ENCODE assay signal across 15 cellular contexts in the genomic region with DNA sequence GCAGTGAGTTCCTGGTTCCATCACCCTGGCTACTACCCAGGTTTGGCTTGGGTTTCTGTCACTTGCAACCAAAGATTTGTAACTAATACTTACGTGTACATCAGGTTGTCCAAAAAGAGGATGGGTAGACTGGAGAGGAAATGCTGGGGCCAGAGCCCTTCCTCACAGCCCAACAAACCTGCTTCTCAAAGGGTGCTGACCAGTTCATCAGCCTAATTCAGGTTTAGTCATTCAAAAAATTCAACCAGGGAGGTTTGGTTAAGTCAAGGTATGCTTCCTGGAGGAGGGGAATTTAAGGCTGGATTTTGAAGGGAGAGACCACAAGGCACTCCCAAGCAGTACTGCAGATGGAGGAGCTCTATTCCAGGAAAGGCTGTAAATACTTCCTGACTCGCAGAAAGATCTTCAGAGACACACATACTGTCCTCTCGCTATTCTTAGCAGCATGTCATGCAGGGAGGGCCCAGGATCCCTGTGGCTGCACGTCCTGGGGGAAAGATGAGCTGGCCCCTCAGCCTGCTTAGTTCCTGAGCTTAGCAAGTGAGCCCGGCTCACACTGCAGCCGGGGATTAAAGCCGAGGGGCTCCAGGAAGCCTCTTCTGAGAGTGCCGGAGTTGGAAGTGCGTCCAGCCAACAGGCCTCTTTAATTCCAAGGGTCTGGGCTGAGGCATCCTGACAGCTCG. TPM values are rescaled to one million over a fixed set of nuclear protein-coding genes. Genes with fewer than 3 reads are reported as not detected.
A peak's percentile ranks its signal among the peaks of the same experiment; 100 is the strongest.
DNase-seq lines count a peak whose midpoint lies in the region; ATAC-seq and TF ChIP-seq lines count a peak whose summit lies in the region.
"Had no signal": no experiment of that assay in that cellular context is flagged by ENCODE, and none has a peak within 500 bp of the region (broad histone marks: within the 10 kb centered on the region; RNA-seq: fewer than 3 reads in every experiment).

No MANE protein-coding gene starts in this region.

- intact Hi-C loops in CD4-positive, alpha-beta memory T cell (cut with micrococcal nuclease): no loop called here

- no peak overlapping the region for H3K4me2 ChIP-seq in SK-N-SH

- H3K9me3 ChIP-seq in SK-N-SH (peaks cover 10% of the 10 kb centered on the region; the same call in 1 of the 2 replicates), WERI-Rb-1 (ENCODE audit: severe bottlenecking) (peaks cover 6% of the 10 kb centered on the region), skeletal muscle tissue (ENCODE audit: control insufficient read depth in 3 of 3, low read length in 3 of 3) (peaks cover 0 to 2% (median 0%) of the 10 kb centered on the region in 3 donors)
- no peaks in the 10 kb centered on the region for H3K9me3 ChIP-seq in CD4-positive, alpha-beta memory T cell (ENCODE audit: control insufficient read depth in 1 of 2, low read length in 2 of 2)

- 59% methylated on average over 3 of the region's 10 CpGs for WGBS in SK-N-SH (ENCODE audit: low lambda C conversion rate)

- no peak overlapping the region for H3K4me3 Mint-ChIP-seq in activated naive CD8-positive, alpha-beta T cell treated with anti-CD3 and anti-CD28 coated beads for 36 hours
- no peak overlapping the region for H3K4me3 Mint-ChIP-seq in CD4-positive, alpha-beta memory T cell
- H3K4me3 Mint-ChIP-seq: CD14-positive monocyte; naive thymus-derived CD4-positive, alpha-beta T cell had no signal

- H3F3A ChIP-seq in SK-N-SH (replicated peaks; ENCODE audit: insufficient read depth): peaks cover 12% of the 10 kb centered on the region

- H4K20me1 ChIP-seq in SK-N-SH (ENCODE audit: insufficient read depth): no peaks in the 10 kb centered on the region

- H3K4me1 ChIP-seq in SK-N-SH (ENCODE audit: control insufficient read depth in 1 of 2, insufficient read depth in 2 of 2, low read depth in 1 of 2, low read length in 1 of 2) (no peaks in the 10 kb centered on the region; a peak in 1 of 4 replicates), skeletal muscle tissue (ENCODE audit: control insufficient read depth in 3 of 3, insufficient read depth in 3 of 3, low read length in 3 of 3) (peaks cover 39 to 44% (median 41%) of the 10 kb centered on the region in 3 donors)
- no peaks in the 10 kb centered on the region for H3K4me1 ChIP-seq in CD4-positive, alpha-beta memory T cell (ENCODE audit: insufficient read depth, low read length)

- no peak for TF ChIP-seq RAD21 in SK-N-SH (IDR thresholded peaks at IDR 0.05; ENCODE audit: low read length)

- peaks cover 4% of the 10 kb centered on the region for H3K9me3 Mint-ChIP-seq in activated naive CD8-positive, alpha-beta T cell treated with anti-CD3 and anti-CD28 coated beads for 36 hours
- H3K9me3 Mint-ChIP-seq in CD4-positive, alpha-beta memory T cell: peaks cover 0 to 6% (median under 1%) of the 10 kb centered on the region in 8 donors
- H3K9me3 Mint-ChIP-seq: activated T-helper 2 cell treated with anti-CD3 and anti-CD28 coated beads, Interferon-gamma antibody, Interleukin-2, Interleukin-4, amounts not matched to agents 10 μg/mL and 5 μg/mL and 100 μg/mL, durations not matched to agents 14 hours and 24 hours and 36 hours had no signal

- TF ChIP-seq CTCF in SK-N-SH (IDR thresholded peaks at IDR 0.05) (no peak), WERI-Rb-1 (IDR thresholded peaks at IDR 0.05; ENCODE audit: low read depth, low read length) (no peak)

- POLR2A ChIA-PET in SK-N-SH (lab: Yijun Ruan, JAX): no interaction called here
- POLR2A ChIA-PET in CD4-positive, alpha-beta memory T cell (lab: Charles Lee; ENCODE audit: partially characterized antibody): no interaction called here

- H3K36me3 Mint-ChIP-seq in activated naive CD8-positive, alpha-beta T cell treated with anti-CD3 and anti-CD28 coated beads for 36 hours: no peaks in the 10 kb centered on the region
- H3K36me3 Mint-ChIP-seq in CD4-positive, alpha-beta memory T cell: no peaks in the 10 kb centered on the region
- H3K36me3 Mint-ChIP-seq: CD14-positive monocyte; naive thymus-derived CD4-positive, alpha-beta T cell had no signal

- no peak for DNase-seq in SK-N-SH
- peak; percentile 91 for DNase-seq in WERI-Rb-1
- DNase-seq in iris pigment epithelial cell (ENCODE audit: low read depth): peak; percentile 28
- DNase-seq in activated naive CD8-positive, alpha-beta T cell treated with anti-CD3 and anti-CD28 coated beads for 36 hours: no peak
- no peak for DNase-seq in 8988T
- DNase-seq in CD4-positive, alpha-beta memory T cell: no peak
- DNase-seq: aorta; naive thymus-derived CD4-positive, alpha-beta T cell; NCI-H1694; NCI-H510A; OCI-M1 had no signal

- H3K4me1 Mint-ChIP-seq in activated naive CD8-positive, alpha-beta T cell treated with anti-CD3 and anti-CD28 coated beads for 36 hours: no peaks in the 10 kb centered on the region
- no peaks in the 10 kb centered on the region for H3K4me1 Mint-ChIP-seq in CD4-positive, alpha-beta memory T cell
- H3K4me1 Mint-ChIP-seq: naive thymus-derived CD4-positive, alpha-beta T cell had no signal

- H3K27ac Mint-ChIP-seq in activated naive CD8-positive, alpha-beta T cell treated with anti-CD3 and anti-CD28 coated beads for 36 hours: no peak overlapping the region
- H3K27ac Mint-ChIP-seq in CD4-positive, alpha-beta memory T cell: no peak overlapping the region
- H3K27ac Mint-ChIP-seq: activated T-helper 2 cell treated with anti-CD3 and anti-CD28 coated beads, Interferon-gamma antibody, Interleukin-2, Interleukin-4, amounts not matched to agents 10 μg/mL and 5 μg/mL and 100 μg/mL, durations not matched to agents 14 hours and 24 hours and 36 hours; naive thymus-derived CD4-positive, alpha-beta T cell had no signal

- H3K9ac ChIP-seq in SK-N-SH: no peak overlapping the region
- H3K9ac ChIP-seq in skeletal muscle tissue (ENCODE audit: low read depth in 1 of 3, low read length in 3 of 3): peak overlapping the region; percentile 69 to 80 (median 75)

- CTCF ChIA-PET in SK-N-SH (lab: Yijun Ruan, JAX): interaction anchor here (1.2 to 1.4 kb wide), 2 partner anchors 10 to 15 kb away, joined by 3 to 6 read pairs; no protein-coding TSS in a partner anchor
- CTCF ChIA-PET in CD4-positive, alpha-beta memory T cell (lab: Charles Lee; ENCODE audit: partially characterized antibody): no interaction called here

- H3K27me3 Mint-ChIP-seq in activated naive CD8-positive, alpha-beta T cell treated with anti-CD3 and anti-CD28 coated beads for 36 hours: no peaks in the 10 kb centered on the region
- H3K27me3 Mint-ChIP-seq in CD4-positive, alpha-beta memory T cell: no peaks in the 10 kb centered on the region

- no peaks in the 10 kb centered on the region for H3K9me2 ChIP-seq in SK-N-SH

- peak overlapping the region; percentile 22; the same call in 1 of the 2 replicates for H2AFZ ChIP-seq in SK-N-SH (ENCODE audit: low read depth)

- no peak for TF ChIP-seq EP300 in SK-N-SH (IDR thresholded peaks at IDR 0.05; ENCODE audit: borderline replicate concordance in 1 of 2, low read depth in 1 of 2, low read length in 1 of 2)

- H3K27me3 ChIP-seq in SK-N-SH (ENCODE audit: insufficient read depth) (no peaks in the 10 kb centered on the region), WERI-Rb-1 (ENCODE audit: insufficient read depth, low read depth, severe bottlenecking) (no peaks in the 10 kb centered on the region), skeletal muscle tissue (ENCODE audit: control insufficient read depth in 3 of 3, insufficient read depth in 3 of 3, low read length in 3 of 3) (no peaks in the 10 kb centered on the region)
- H3K27me3 ChIP-seq in CD4-positive, alpha-beta memory T cell (ENCODE audit: insufficient read depth, low read length): no peaks in the 10 kb centered on the region

- H3K4me3 ChIP-seq in SK-N-SH (ENCODE audit: low read depth in 2 of 2, low read length in 1 of 2): no peak overlapping the region
- peak overlapping the region; percentile 21 for H3K4me3 ChIP-seq in WERI-Rb-1 (ENCODE audit: low read depth, low read length)
- H3K4me3 ChIP-seq in skeletal muscle tissue (ENCODE audit: low read length in 3 of 3): peak overlapping the region in 2 of 3 donors; percentile 15 to 55
- no peak overlapping the region for H3K4me3 ChIP-seq in CD4-positive, alpha-beta memory T cell (ENCODE audit: low read length in 2 of 2)

- H3K79me2 ChIP-seq in SK-N-SH (ENCODE audit: insufficient read depth): no peaks in the 10 kb centered on the region

- no peak for ATAC-seq in SK-N-SH treated with all-trans-retinoic acid at 6 μM for 48 hours
- ATAC-seq: naive thymus-derived CD4-positive, alpha-beta T cell had no signal

- H3K27ac ChIP-seq in SK-N-SH (ENCODE audit: low read depth in 2 of 2, low read length in 1 of 2) (no peak overlapping the region), WERI-Rb-1 (peak overlapping the region; percentile 60), skeletal muscle tissue (ENCODE audit: low read depth, low read length) (peak overlapping the region; percentile 95)
- H3K27ac ChIP-seq in CD4-positive, alpha-beta memory T cell (ENCODE audit: low read depth, low read length): no peak overlapping the region

- no peaks in the 10 kb centered on the region for H3K36me3 ChIP-seq in SK-N-SH (replicated peaks in 1 of 2; ENCODE audit: control insufficient read depth in 1 of 2, insufficient read depth in 2 of 2, low read length in 1 of 2)
- H3K36me3 ChIP-seq in WERI-Rb-1: no peaks in the 10 kb centered on the region
- H3K36me3 ChIP-seq in skeletal muscle tissue (ENCODE audit: control insufficient read depth in 3 of 3, insufficient read depth in 3 of 3, low read length in 3 of 3): no peaks in the 10 kb centered on the region
- H3K36me3 ChIP-seq in CD4-positive, alpha-beta memory T cell (ENCODE audit: insufficient read depth, low read length): no peaks in the 10 kb centered on the region

TF ChIP-seq in SK-N-SH, 30 proteins besides CTCF, POLR2A, EP300 and RAD21 (continues in another document):
- TF ChIP-seq SIN3A (IDR thresholded peaks at IDR 0.05; ENCODE audit: borderline replicate concordance, low read depth, low read length) (no peak), TCF12 (IDR thresholded peaks at IDR 0.05) (no peak)

TF ChIP-seq in SK-N-SH treated with all-trans-retinoic acid at 6 μM for 48 hours, 23 proteins besides CTCF, POLR2A, EP300 and RAD21 (continues in another document):
- no peak for TF ChIP-seq PPARA (CRISPR knock-in tag; IDR thresholded peaks at IDR 0.05; ENCODE audit: borderline replicate concordance)
- TF ChIP-seq CSDC2 (CRISPR knock-in tag; IDR thresholded peaks at IDR 0.05): no peak

RNA-seq across cellular contexts. Expression of gene BIN1, which starts 40.0 kb away (rescaled TPM):
- 31.5 and 40.3 TPM in 2 replicates for polyA plus RNA-seq in SK-N-SH (2012; rRNA removed)
- polyA plus RNA-seq in SK-N-SH (2012; cell fraction: cytosol; rRNA removed): 20.0 and 26.8 TPM in 2 replicates
- polyA plus RNA-seq in SK-N-SH (2012; cell fraction: nucleus; rRNA removed): 38.8 and 49.6 TPM in 2 replicates
- 597 TPM for total RNA-seq in skeletal muscle tissue
- total RNA-seq in activated naive CD8-positive, alpha-beta T cell treated with anti-CD3 and anti-CD28 coated beads for 36 hours: 100 to 1,000 TPM in 1 of 2 experiments, 10 to 100 TPM in 1; 98.8 to 101 TPM
- 100 to 1,000 TPM in 1 of 2 experiments, 10 to 100 TPM in 1; 99.4 to 103 TPM for total RNA-seq in CD4-positive, alpha-beta memory T cell
- polyA plus RNA-seq in CD4-positive, alpha-beta memory T cell: 100 to 1,000 TPM; 141 to 163 TPM

Comparison
In these comparisons a context has a peak if more than half of its experiments do, and no peak if none do; other contexts are left out.
1. DNase-seq: peak in WERI-Rb-1 (single experiment) and iris pigment epithelial cell (single experiment); none in SK-N-SH (single experiment), activated naive CD8-positive, alpha-beta T cell treated with anti-CD3 and anti-CD28 coated beads for 36 hours (single experiment), 8988T (single experiment) and CD4-positive, alpha-beta memory T cell (0 of 5).
2. H3K27ac ChIP-seq: peak in WERI-Rb-1 (single experiment) and skeletal muscle tissue (single experiment); none in SK-N-SH (0 of 2) and CD4-positive, alpha-beta memory T cell (single experiment).
3. H3K4me3 ChIP-seq: peak in WERI-Rb-1 (single experiment) and skeletal muscle tissue (2 of 3); none in SK-N-SH (0 of 2) and CD4-positive, alpha-beta memory T cell (0 of 2).